ENCODE assay signal across 4 cellular contexts in genomic region chr9:88358743-88359142, GRCh38.
"Had no signal": no experiment of that assay in that cellular context is flagged by ENCODE, and none has a peak within 500 bp of the region (broad histone marks: within the 10 kb centered on the region; RNA-seq: fewer than 3 reads in every experiment).

No MANE protein-coding gene starts in this region.

- ATAC-seq: GM23338 had no signal

- H3K27ac Mint-ChIP-seq: GM23338, H9 had no signal

- H3K4me3 Mint-ChIP-seq: GM23338, H9 had no signal

- DNase-seq: H9, HCEC 1CT, IMR-90 had no signal
